ENCODE assay signal across 8 cellular contexts in the genomic region with DNA sequence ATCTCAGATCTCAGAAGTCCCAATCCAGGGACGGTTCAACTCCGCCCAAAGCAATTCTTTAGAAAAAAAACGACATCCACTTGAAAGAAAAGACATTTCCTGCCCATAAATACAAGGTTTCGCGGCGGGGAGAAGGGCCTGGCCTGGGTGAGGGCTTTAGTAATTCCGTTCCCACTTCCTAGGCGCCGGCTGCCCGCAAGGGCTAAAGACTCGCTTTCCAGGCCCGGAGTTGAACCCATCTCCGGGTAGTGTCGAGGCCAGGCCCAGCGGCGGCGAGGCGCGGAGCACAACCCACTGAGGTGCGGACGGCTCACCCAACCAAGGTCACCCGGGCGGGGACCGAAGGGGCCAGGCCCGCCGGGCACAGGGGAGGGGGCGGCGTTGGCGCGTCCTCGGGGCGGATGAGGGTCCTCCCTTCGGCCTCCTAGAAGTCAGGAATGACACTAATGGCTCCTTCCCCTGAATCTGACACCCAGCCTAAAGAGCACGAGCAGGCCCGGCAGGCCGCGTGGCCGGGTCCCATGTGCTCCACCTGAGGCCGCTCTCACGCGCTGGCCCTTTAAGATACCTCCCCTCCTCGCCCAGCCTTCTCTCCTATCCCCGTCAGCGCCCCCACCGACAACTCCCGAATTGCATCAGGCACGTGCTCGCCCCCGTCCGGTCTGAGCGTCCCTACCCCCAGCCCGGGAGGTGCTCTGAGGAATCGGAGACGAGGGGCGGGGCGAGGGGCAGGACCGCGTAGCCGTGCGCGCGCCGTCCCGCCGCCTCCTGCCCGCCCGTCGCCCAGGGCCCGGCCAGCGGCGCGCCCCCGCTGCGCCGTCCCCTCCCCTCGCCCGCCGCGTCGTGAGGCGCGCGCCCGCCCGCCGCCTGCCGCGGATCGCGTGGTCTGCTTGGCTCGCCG. TPM values are rescaled to one million over a fixed set of nuclear protein-coding genes. Genes with fewer than 3 reads are reported as not detected.
DNase-seq lines count a peak whose midpoint lies in the region; ATAC-seq and TF ChIP-seq lines count a peak whose summit lies in the region.

No MANE protein-coding gene starts in this region.

- TF ChIP-seq CTCF in DND-41 (IDR thresholded peaks at IDR 0.05; ENCODE audit: borderline replicate concordance, extremely low read depth, low read length, poor library complexity, severe bottlenecking) (peak; percentile 72), PC-3 (conservative IDR thresholded peaks at IDR 0.05; ENCODE audit: low read depth, low read length) (peak; percentile 27; the same call in 1 of the 2 replicates)

- H3K79me2 ChIP-seq in DND-41 (ENCODE audit: insufficient read depth, low read length) (peaks cover 62% of the 10 kb centered on the region), PC-3 (ENCODE audit: low read length) (peaks cover 58% of the 10 kb centered on the region)

- H3K27me3 Mint-ChIP-seq in activated T-cell treated with anti-CD3 and anti-CD28 coated beads, Interleukin-2, amount 50 U/mL, for 4 hours (ENCODE audit: low read depth) = no peaks in the 10 kb centered on the region

- TSS peak; percentile 68 for BruUV-seq in PC-3 (replicated peaks; lab: Mats Ljungman, UMichigan)

- H3K4me1 ChIP-seq in DND-41 (ENCODE audit: insufficient read depth, low read length) (peaks cover 34% of the 10 kb centered on the region), PC-3 (ENCODE audit: insufficient read depth, low read length) (peaks cover 27% of the 10 kb centered on the region), esophagus (ENCODE audit: control insufficient read depth in 2 of 2, insufficient read depth in 2 of 2, low read length in 1 of 2) (peaks cover 0 to 2% of the 10 kb centered on the region in 2 donors), mucosa of stomach (ENCODE audit: control insufficient read depth, insufficient read depth, low read length) (peaks cover 25% of the 10 kb centered on the region)

- in situ Hi-C loops in KBM-7 (cut with MboI; ENCODE audit: low pct_unique_long_range_greater_than_20kb, low sequenced_read_pairs) = no loop called here

- POLR2A ChIA-PET in PC-3 (lab: Charles Lee; ENCODE audit: unreplicated experiment) = no interaction called here

- H3K4me1 Mint-ChIP-seq in activated T-cell treated with anti-CD3 and anti-CD28 coated beads, Interleukin-2, amount 50 U/mL, for 4 hours (ENCODE audit: low read depth) = peaks cover 34% of the 10 kb centered on the region

- CTCF ChIA-PET in PC-3 (lab: Charles Lee) = no interaction called here

- H3K9ac ChIP-seq in DND-41 (ENCODE audit: low read depth, low read length) (peak overlapping the region; percentile 99), PC-3 (ENCODE audit: low read length) (peak overlapping the region; percentile 98), mucosa of stomach (ENCODE audit: low read length) (peak overlapping the region; percentile 85)

- no peaks in the 10 kb centered on the region for H3K9me2 ChIP-seq in PC-3 (replicated peaks; ENCODE audit: low read length)

- H3K4me3 ChIP-seq in DND-41 (ENCODE audit: low read depth in 1 of 2, low read length in 2 of 2) (peak overlapping the region; percentile 98 to 99; a peak in 3 of 4 replicates), PC-3 (ENCODE audit: low read length) (peak overlapping the region; percentile 96), esophagus (ENCODE audit: low read depth in 1 of 2, low read length in 2 of 2) (peak overlapping the region; percentile 78 to 98), mucosa of stomach (ENCODE audit: low read length) (peak overlapping the region; percentile 54)

- ATAC-seq in DND-41 (ENCODE audit: insufficient read depth, low read depth) (peak; percentile 82), GM21723 (IDR thresholded peaks at IDR 0.05; ENCODE audit: unreplicated experiment) (peak; percentile 88), PC-3 (peak; percentile 86)
- ATAC-seq in activated T-cell treated with anti-CD3 and anti-CD28 coated beads, Interleukin-2, amount 50 U/mL, for 4 hours = peak; percentile 86

- H3K4me2 ChIP-seq in DND-41 (ENCODE audit: insufficient read depth, low read length) = peak overlapping the region; percentile 77
- peak overlapping the region; percentile 91 for H3K4me2 ChIP-seq in PC-3 (ENCODE audit: low read length)

- H3K36me3 ChIP-seq in DND-41 (ENCODE audit: insufficient read depth, low read length) = peaks cover 17% of the 10 kb centered on the region; the same call in 1 of the 2 replicates
- H3K36me3 ChIP-seq in PC-3 (ENCODE audit: low read depth, low read length) = no peaks in the 10 kb centered on the region
- no peaks in the 10 kb centered on the region for H3K36me3 ChIP-seq in esophagus (ENCODE audit: control insufficient read depth in 2 of 2, insufficient read depth in 2 of 2, low read length in 1 of 2)
- H3K36me3 ChIP-seq in mucosa of stomach (ENCODE audit: control insufficient read depth, insufficient read depth, low read length) = no peaks in the 10 kb centered on the region

- DNase-seq in DND-41 (peak; percentile 99), KBM-7 (peak; percentile 100), PC-3 (peak; percentile 96)
- DNase-seq in activated T-cell treated with anti-CD3 and anti-CD28 coated beads, Interleukin-2, amount 50 U/mL, for 4 hours = peak; percentile 99
- DNase-seq in stimulated activated CD8-positive, alpha-beta memory T cell treated with anti-CD3 and anti-CD28 coated beads, Interleukin-4, amount 100 ng/mL, for 48 hours = peak; percentile 99

- H3K9me3 Mint-ChIP-seq in activated T-cell treated with anti-CD3 and anti-CD28 coated beads, Interleukin-2, amount 50 U/mL, for 4 hours = no peaks in the 10 kb centered on the region

- peaks cover 5% of the 10 kb centered on the region for H3K36me3 Mint-ChIP-seq in activated T-cell treated with anti-CD3 and anti-CD28 coated beads, Interleukin-2, amount 50 U/mL, for 4 hours (ENCODE audit: insufficient read depth)

- H3K27me3 ChIP-seq in DND-41 (ENCODE audit: insufficient read depth, low read length, poor library complexity) (no peaks in the 10 kb centered on the region), PC-3 (ENCODE audit: low read length) (no peaks in the 10 kb centered on the region), esophagus (ENCODE audit: control insufficient read depth in 1 of 2, insufficient read depth in 2 of 2, low read length in 2 of 2) (no peaks in the 10 kb centered on the region), mucosa of stomach (ENCODE audit: control insufficient read depth, insufficient read depth, low read length) (no peaks in the 10 kb centered on the region)

- H3K27ac ChIP-seq in DND-41 (ENCODE audit: low read length) (peak overlapping the region; percentile 97), PC-3 (ENCODE audit: low read length) (peak overlapping the region; percentile 84), esophagus (ENCODE audit: low read depth in 2 of 2, low read length in 1 of 2) (peak overlapping the region; percentile 84 to 96)

- H3F3A ChIP-seq in PC-3 (ENCODE audit: low read length, unreplicated experiment) = no peaks in the 10 kb centered on the region

- WGBS in esophagus, 2 donors = 1 to 2% methylated on average over 32 to 91 of the region's 92 CpGs

- H2AFZ ChIP-seq in DND-41 (ENCODE audit: low read depth, low read length) (peak overlapping the region; percentile 85), PC-3 (ENCODE audit: low read length) (peak overlapping the region; percentile 99)

- intact Hi-C loops in PC-3 (cut with micrococcal nuclease) = loop anchor here (1.0 to 10.0 kb wide), 5 partner anchors 58 to 190 kb away; a partner anchor contains a TSS

- peak overlapping the region; percentile 88 for H3K4me3 Mint-ChIP-seq in activated T-cell treated with anti-CD3 and anti-CD28 coated beads, Interleukin-2, amount 50 U/mL, for 4 hours

- H4K20me1 ChIP-seq in DND-41 (ENCODE audit: insufficient read depth, low read length) = peaks cover 33% of the 10 kb centered on the region
- peaks cover 23% of the 10 kb centered on the region for H4K20me1 ChIP-seq in PC-3 (ENCODE audit: low read length)

- H3K9me3 ChIP-seq in DND-41 (ENCODE audit: insufficient read depth, low read length, severe bottlenecking) (no peaks in the 10 kb centered on the region), PC-3 (ENCODE audit: low read length) (no peaks in the 10 kb centered on the region), esophagus (ENCODE audit: control insufficient read depth in 2 of 2, insufficient read depth in 1 of 2, low read depth in 1 of 2, low read length in 1 of 2) (no peaks in the 10 kb centered on the region), mucosa of stomach (ENCODE audit: control insufficient read depth, low read length) (no peaks in the 10 kb centered on the region)

RNA-seq across cellular contexts. Expression of a gene that starts 0.5 kb away (rescaled TPM):
- 63.9 and 123 TPM in 2 replicates for total RNA-seq in PC-3 (2014; rRNA removed)
- 100 to 1,000 TPM; 412 to 443 (median 432) TPM for total RNA-seq in activated T-cell treated with anti-CD3 and anti-CD28 coated beads, Interleukin-2, amount 50 U/mL, for 4 hours
- 10 to 100 TPM; 29.1 to 31.0 TPM for polyA plus RNA-seq in esophagus

Comparison
In these comparisons a context has a peak if more than half of its experiments do, and no peak if none do; other contexts are left out.
1. Peak in every context shown above with its lines: DNase-seq, ATAC-seq, H3K4me3 ChIP-seq and H3K27ac ChIP-seq.